ENCODE assay signal across 27 cellular contexts in genomic region chr2:33178209-33178608, GRCh38.
A peak's percentile ranks its signal among the peaks of the same experiment; 100 is the strongest.
DNase-seq lines count a peak whose midpoint lies in the region; ATAC-seq, FAIRE-seq and TF ChIP-seq lines count a peak whose summit lies in the region.
"Had no signal": no experiment of that assay in that cellular context is flagged by ENCODE, and none has a peak within 500 bp of the region (broad histone marks: within the 10 kb centered on the region; RNA-seq: fewer than 3 reads in every experiment).

No MANE protein-coding gene starts in this region.

- TF ChIP-seq EP300 in K562 (IDR thresholded peaks at IDR 0.05; ENCODE audit: low read length): no peak

- H3K9me3 Mint-ChIP-seq in activated CD8-positive, alpha-beta memory T cell treated with anti-CD3 and anti-CD28 coated beads, Interleukin-2, amount 10 ng/mL, durations not matched to agents 7 days and 5 days (ENCODE audit: low read depth): no peaks in the 10 kb centered on the region
- H3K9me3 Mint-ChIP-seq: CD4-positive, alpha-beta memory T cell; CD8-positive, alpha-beta memory T cell had no signal

- no peaks in the 10 kb centered on the region for H4K20me1 ChIP-seq in K562 (replicated peaks; ENCODE audit: control insufficient read depth, insufficient read depth, low read length)
- H4K20me1 ChIP-seq: BLaER1 treated with 17β-estradiol and CSF1 and Interleukin-3, amounts not matched to agents 10 nM and 100 nM had no signal

- TF ChIP-seq POLR2A in K562 (conservative IDR thresholded peaks at IDR 0.05): no peak

- intact Hi-C loops in K562 (cut with micrococcal nuclease): no loop called here

- H3K4me2 ChIP-seq in K562 (ENCODE audit: insufficient read depth, low read length): no peak overlapping the region
- H3K4me2 ChIP-seq: BLaER1 treated with 17β-estradiol and CSF1 and Interleukin-3, amounts not matched to agents 10 nM and 100 nM had no signal

- no peaks in the 10 kb centered on the region for H3K36me3 Mint-ChIP-seq in activated CD8-positive, alpha-beta memory T cell treated with anti-CD3 and anti-CD28 coated beads, Interleukin-2, amount 10 ng/mL, durations not matched to agents 7 days and 5 days
- H3K36me3 Mint-ChIP-seq: CD14-positive monocyte; CD4-positive, alpha-beta memory T cell; CD4-positive, CD25-positive, alpha-beta regulatory T cell; CD8-positive, alpha-beta memory T cell had no signal

- H3K4me3 ChIP-seq in K562 (no peak overlapping the region), HAP-1 (no peak overlapping the region)
- H3K4me3 ChIP-seq: BLaER1 treated with 17β-estradiol and CSF1 and Interleukin-3, amounts not matched to agents 10 nM and 100 nM; GM12878 had no signal

- POLR2A ChIA-PET in K562 (lab: Yijun Ruan, JAX): no interaction called here

- H3K36me3 ChIP-seq in K562 (ENCODE audit: control insufficient read depth, insufficient read depth, low read length) (no peaks in the 10 kb centered on the region), HAP-1 (replicated peaks) (no peaks in the 10 kb centered on the region)
- H3K36me3 ChIP-seq: BLaER1 treated with 17β-estradiol and CSF1 and Interleukin-3, amounts not matched to agents 10 nM and 100 nM had no signal

- peak; percentile 20 for FAIRE-seq in HTR-8/SVneo (lab: Jason Lieb, UNC)
- FAIRE-seq in K562 (lab: Jason Lieb, UNC): no peak
- FAIRE-seq: A204.1, GM12892, GM18507 had no signal

- no peaks in the 10 kb centered on the region for H3K9me1 ChIP-seq in K562 (ENCODE audit: control insufficient read depth, insufficient read depth, low read length)

- H3K4me1 ChIP-seq in K562 (replicated peaks in 1 of 2; ENCODE audit: control insufficient read depth in 2 of 2, insufficient read depth in 2 of 2, low read length in 2 of 2): no peaks in the 10 kb centered on the region; a peak in 1 of 5 replicates
- no peaks in the 10 kb centered on the region; the same call in 1 of the 2 replicates for H3K4me1 ChIP-seq in HAP-1
- H3K4me1 ChIP-seq: BLaER1 treated with 17β-estradiol and CSF1 and Interleukin-3, amounts not matched to agents 10 nM and 100 nM had no signal

- H3K4me3 Mint-ChIP-seq in activated CD8-positive, alpha-beta memory T cell treated with anti-CD3 and anti-CD28 coated beads, Interleukin-2, amount 10 ng/mL, durations not matched to agents 7 days and 5 days: no peak overlapping the region
- H3K4me3 Mint-ChIP-seq: B cell; CD14-positive monocyte; CD4-positive, alpha-beta memory T cell; CD4-positive, CD25-positive, alpha-beta regulatory T cell; CD8-positive, alpha-beta memory T cell had no signal

- no peak overlapping the region for H3K27ac Mint-ChIP-seq in activated CD8-positive, alpha-beta memory T cell treated with anti-CD3 and anti-CD28 coated beads, Interleukin-2, amount 10 ng/mL, durations not matched to agents 7 days and 5 days
- H3K27ac Mint-ChIP-seq: B cell; CD14-positive monocyte; CD4-positive, alpha-beta memory T cell; CD4-positive, CD25-positive, alpha-beta regulatory T cell; CD8-positive, alpha-beta memory T cell had no signal

- no peak for TF ChIP-seq CTCF in K562 (IDR thresholded peaks at IDR 0.05 in 2 of 3, conservative IDR thresholded peaks at IDR 0.05 in 1 of 3; ENCODE audit: insufficient read depth in 2 of 3, low read depth in 1 of 3, low read length in 3 of 3)

- H2AFZ ChIP-seq in K562 (ENCODE audit: low read depth, low read length): no peak overlapping the region

- H3K79me2 ChIP-seq in K562 (ENCODE audit: control insufficient read depth, insufficient read depth, low read length): no peaks in the 10 kb centered on the region

- 19% methylated on average over 5 of the region's 5 CpGs for WGBS in K562 (ENCODE audit: insufficient coverage, low coverage, missing lambda C conversion rate)

- in situ Hi-C loops in K562 (cut with MboI) (no loop called here), HAP-1 (cut with MboI; ENCODE audit: low sequenced_read_pairs) (no loop called here)

- H3K9me3 ChIP-seq in K562 (replicated peaks; ENCODE audit: control insufficient read depth, insufficient read depth, low read depth, low read length) (no peaks in the 10 kb centered on the region), HAP-1 (no peaks in the 10 kb centered on the region)

- BruUV-seq in K562 (replicated peaks; lab: Mats Ljungman, UMichigan): no TSS peak

- H3K27me3 ChIP-seq in K562 (ENCODE audit: control insufficient read depth in 2 of 2, insufficient read depth in 2 of 2, low read length in 2 of 2) (no peaks in the 10 kb centered on the region), HAP-1 (ENCODE audit: low read depth) (no peaks in the 10 kb centered on the region)
- H3K27me3 ChIP-seq: BLaER1 treated with 17β-estradiol and CSF1 and Interleukin-3, amounts not matched to agents 10 nM and 100 nM had no signal

- DNase-seq in HTR-8/SVneo (ENCODE audit: insufficient read length, low spot score) (no peak), amniotic epithelial cell (ENCODE audit: low read depth) (peak; percentile 45), K562 (ENCODE audit: extremely low read depth in 1 of 4, low spot score in 3 of 4) (no peak), C1 segment of cervical spinal cord (lab: John Stamatoyannopoulos, UW) (no peak), HAP-1 (ENCODE audit: low spot score in 2 of 2) (no peak)
- DNase-seq in activated CD8-positive, alpha-beta memory T cell treated with anti-CD3 and anti-CD28 coated beads, Interleukin-2, amount 10 ng/mL, durations not matched to agents 7 days and 5 days: no peak
- DNase-seq: 8988T; ACHN; AML-193; CD4-positive, alpha-beta memory T cell; CD4-positive, CD25-positive, alpha-beta regulatory T cell; CD8-positive, alpha-beta memory T cell; COR-L47; DMS 273 treated with DMSO at 0.1 percent for 48 hours; DMS153; DMS53; DMS79; DND-41; EL; GDM1 had no signal

- CTCF ChIA-PET in K562 (lab: Yijun Ruan, JAX; ENCODE audit: low intra/inter-chr PET ratio): no interaction called here
- CTCF ChIA-PET in activated CD8-positive, alpha-beta memory T cell treated with anti-CD3 and anti-CD28 coated beads, Interleukin-2, amount 10 ng/mL, durations not matched to agents 7 days and 5 days (lab: Charles Lee): no interaction called here

- H3K9ac ChIP-seq in K562 (ENCODE audit: insufficient read depth in 1 of 2, low read depth in 2 of 2, low read length in 2 of 2): no peak overlapping the region
- H3K9ac ChIP-seq: BLaER1 treated with 17β-estradiol and CSF1 and Interleukin-3, amounts not matched to agents 10 nM and 100 nM had no signal

- H3K27me3 Mint-ChIP-seq in activated CD8-positive, alpha-beta memory T cell treated with anti-CD3 and anti-CD28 coated beads, Interleukin-2, amount 10 ng/mL, durations not matched to agents 7 days and 5 days: no peaks in the 10 kb centered on the region
- H3K27me3 Mint-ChIP-seq: B cell; CD4-positive, alpha-beta memory T cell had no signal

- ATAC-seq in K562: no peak
- no peak for ATAC-seq in activated CD8-positive, alpha-beta memory T cell treated with anti-CD3 and anti-CD28 coated beads, Interleukin-2, amount 10 ng/mL, durations not matched to agents 7 days and 5 days
- ATAC-seq: GM12878 had no signal

- no peaks in the 10 kb centered on the region for H3K4me1 Mint-ChIP-seq in activated CD8-positive, alpha-beta memory T cell treated with anti-CD3 and anti-CD28 coated beads, Interleukin-2, amount 10 ng/mL, durations not matched to agents 7 days and 5 days
- H3K4me1 Mint-ChIP-seq: B cell; CD14-positive monocyte; CD4-positive, alpha-beta memory T cell; CD4-positive, CD25-positive, alpha-beta regulatory T cell; CD8-positive, alpha-beta memory T cell had no signal

- H3K27ac ChIP-seq in K562 (ENCODE audit: extremely low read depth, low read depth, low read length): no peak overlapping the region
- H3K27ac ChIP-seq: BLaER1 treated with 17β-estradiol and CSF1 and Interleukin-3, amounts not matched to agents 10 nM and 100 nM had no signal

- no peak for TF ChIP-seq RAD21 in K562 (CRISPR knock-in tag; conservative IDR thresholded peaks at IDR 0.05 in 1 of 2, IDR thresholded peaks at IDR 0.05 in 1 of 2)

TF ChIP-seq in K562, 482 proteins besides CTCF, POLR2A, EP300 and RAD21 (continues in another document):
- no peak for TF ChIP-seq GATAD2A (IDR thresholded peaks at IDR 0.05)
- no peak for TF ChIP-seq ZNF408 (CRISPR knock-in tag; IDR thresholded peaks at IDR 0.05; ENCODE audit: low read depth)
- TF ChIP-seq ZNF655 (CRISPR knock-in tag; IDR thresholded peaks at IDR 0.05): no peak
- TF ChIP-seq PBX2 (CRISPR knock-in tag; IDR thresholded peaks at IDR 0.05; ENCODE audit: low read depth): no peak
- peak; percentile 57 for TF ChIP-seq PBX2 (tag; conservative IDR thresholded peaks at IDR 0.05; ENCODE audit: low read depth)
- TF ChIP-seq MEIS2 (IDR thresholded peaks at IDR 0.05; ENCODE audit: partially characterized antibody): peak; percentile 52
- TF ChIP-seq TEAD4 (IDR thresholded peaks at IDR 0.05; ENCODE audit: low read length): peak; percentile 48; the same call in 1 of the 2 replicates
- no peak for TF ChIP-seq TEAD4 (CRISPR knock-in tag; IDR thresholded peaks at IDR 0.05; ENCODE audit: borderline replicate concordance)
- TF ChIP-seq KDM2B (CRISPR knock-in tag; IDR thresholded peaks at IDR 0.05): no peak
